In genomic region chr14:54475187-54475881, GRCh38 we compare ENCODE assay signal across 24 cellular contexts. TPM values are rescaled to one million over a fixed set of nuclear protein-coding genes. Genes with fewer than 3 reads are reported as not detected.
A peak's percentile ranks its signal among the peaks of the same experiment; 100 is the strongest.
DNase-seq lines count a peak whose midpoint lies in the region; TF ChIP-seq lines count a peak whose summit lies in the region.
"Had no signal": no experiment of that assay in that cellular context is flagged by ENCODE, and none has a peak within 500 bp of the region (broad histone marks: within the 10 kb centered on the region; RNA-seq: fewer than 3 reads in every experiment).

No MANE protein-coding gene starts in this region.

- H3K4me1 ChIP-seq in rectal smooth muscle tissue (ENCODE audit: control insufficient read depth, insufficient read depth, low read length) = no peaks in the 10 kb centered on the region

- H3K4me1 Mint-ChIP-seq in endothelial cell (ENCODE audit: unreplicated experiment) (peaks cover 3% of the 10 kb centered on the region), immature natural killer cell (no peaks in the 10 kb centered on the region)
- H3K4me1 Mint-ChIP-seq: nephron progenitor cell had no signal

- DNase-seq in DMS53 (lab: John Stamatoyannopoulos, UW) (peak; percentile 12), DMS53 treated with DMSO at 0.1 percent for 48 hours (lab: John Stamatoyannopoulos, UW; ENCODE audit: unreplicated experiment) (no peak), M059J (ENCODE audit: low read depth) (peak; percentile 11), endothelial cell (ENCODE audit: low spot score) (no peak), immature natural killer cell (no peak), HPDE6-E6E7 (ENCODE audit: extremely low spot score) (no peak), NCI-H510A (lab: John Stamatoyannopoulos, UW) (no peak)
- DNase-seq: 8988T; activated CD4-positive, CD25-positive, alpha-beta regulatory T cell; activated CD8-positive, alpha-beta memory T cell treated with anti-CD3 and anti-CD28 coated beads for 24 hours; DMS153; effector memory CD8-positive, alpha-beta T cell; hypothalamus; NCI-H1092; NCI-H2107; NCI-H524 treated with DMSO at 0.1 percent for 48 hours; nephron progenitor cell; psoas muscle; Right ventricle myocardium superior had no signal

- H3K27ac Mint-ChIP-seq in endothelial cell (ENCODE audit: unreplicated experiment) = peak overlapping the region; percentile 38
- H3K27ac Mint-ChIP-seq in immature natural killer cell = no peak overlapping the region
- H3K27ac Mint-ChIP-seq: activated T-helper 1 cell treated with anti-CD3 and anti-CD28 coated beads, Interleukin-12 subunit alpha, Interleukin-12 subunit beta, Interleukin-2, Interleukin-4 antibody, amounts not matched to agents 30 ng/mL and 10 ng/mL and 1 ng/mL, durations not matched to agents 14 hours and 24 hours and 36 hours; effector memory CD8-positive, alpha-beta T cell; IgD-negative memory B cell; nephron progenitor cell had no signal

- no peak for TF ChIP-seq CTCF in endothelial cell (IDR thresholded peaks at IDR 0.05; ENCODE audit: unreplicated experiment)

- H3K27ac ChIP-seq in rectal smooth muscle tissue (ENCODE audit: low read depth, low read length) = peak overlapping the region; percentile 19
- H3K27ac ChIP-seq: BLaER1 treated with 17β-estradiol and CSF1 and Interleukin-3, amounts not matched to agents 10 nM and 100 nM; cardiac muscle cell; psoas muscle had no signal

- no peaks in the 10 kb centered on the region for H3K9me3 Mint-ChIP-seq in endothelial cell (ENCODE audit: unreplicated experiment)
- no peaks in the 10 kb centered on the region for H3K9me3 Mint-ChIP-seq in immature natural killer cell
- H3K9me3 Mint-ChIP-seq: activated T-helper 1 cell treated with anti-CD3 and anti-CD28 coated beads, Interleukin-12 subunit alpha, Interleukin-12 subunit beta, Interleukin-2, Interleukin-4 antibody, amounts not matched to agents 30 ng/mL and 10 ng/mL and 1 ng/mL, durations not matched to agents 14 hours and 24 hours and 36 hours; effector memory CD8-positive, alpha-beta T cell; IgD-negative memory B cell; nephron progenitor cell had no signal

- no peak overlapping the region for H3K4me3 ChIP-seq in rectal smooth muscle tissue (ENCODE audit: low read length)
- H3K4me3 ChIP-seq: BLaER1 treated with 17β-estradiol and CSF1 and Interleukin-3, amounts not matched to agents 10 nM and 100 nM; cardiac muscle cell; psoas muscle had no signal

- H3K27me3 Mint-ChIP-seq in endothelial cell (ENCODE audit: unreplicated experiment) (no peaks in the 10 kb centered on the region), immature natural killer cell (ENCODE audit: low read depth in 3 of 3) (peaks cover 0 to 3% (median 0%) of the 10 kb centered on the region in 3 donors)
- H3K27me3 Mint-ChIP-seq: effector memory CD8-positive, alpha-beta T cell; IgD-negative memory B cell had no signal

- H3K27me3 ChIP-seq in rectal smooth muscle tissue (ENCODE audit: control insufficient read depth, insufficient read depth, low read length) = no peaks in the 10 kb centered on the region
- H3K27me3 ChIP-seq: BLaER1 treated with 17β-estradiol and CSF1 and Interleukin-3, amounts not matched to agents 10 nM and 100 nM; cardiac muscle cell had no signal

- no peak overlapping the region for H3K9ac ChIP-seq in rectal smooth muscle tissue (ENCODE audit: low read length)
- H3K9ac ChIP-seq: BLaER1 treated with 17β-estradiol and CSF1 and Interleukin-3, amounts not matched to agents 10 nM and 100 nM had no signal

- peaks cover 10% of the 10 kb centered on the region for H3K36me3 Mint-ChIP-seq in endothelial cell (ENCODE audit: low read depth, unreplicated experiment)
- H3K36me3 Mint-ChIP-seq in immature natural killer cell = peaks cover 3 to 24% (median 13%) of the 10 kb centered on the region in 3 donors

- H3K4me3 Mint-ChIP-seq in endothelial cell (ENCODE audit: unreplicated experiment) (no peak overlapping the region), immature natural killer cell (no peak overlapping the region)
- H3K4me3 Mint-ChIP-seq: activated T-helper 1 cell treated with anti-CD3 and anti-CD28 coated beads, Interleukin-12 subunit alpha, Interleukin-12 subunit beta, Interleukin-2, Interleukin-4 antibody, amounts not matched to agents 30 ng/mL and 10 ng/mL and 1 ng/mL, durations not matched to agents 14 hours and 24 hours and 36 hours; effector memory CD8-positive, alpha-beta T cell; IgD-negative memory B cell; nephron progenitor cell had no signal

- H3K36me3 ChIP-seq in rectal smooth muscle tissue (ENCODE audit: control insufficient read depth, insufficient read depth, low read length) = peaks cover 5% of the 10 kb centered on the region

RNA-seq across cellular contexts. Expression of gene GMFB, which starts 13.4 kb away (rescaled TPM):
- 53.0 and 63.3 TPM in 2 replicates for total RNA-seq in M059J (2014; rRNA removed; shearing (Covaris generic))
- total RNA-seq in endothelial cell (ENCODE audit: unreplicated experiment) = 86.2 TPM
- 10 to 100 TPM; 17.9 to 29.1 (median 28.0) TPM for polyA plus RNA-seq in immature natural killer cell

RNA-seq across cellular contexts. Expression of gene CNIH1, which starts 34.2 kb away (rescaled TPM):
- 207 and 427 TPM in 2 replicates for total RNA-seq in M059J (2014; rRNA removed; shearing (Covaris generic))
- total RNA-seq in endothelial cell (ENCODE audit: unreplicated experiment) = 87.8 TPM
- polyA plus RNA-seq in immature natural killer cell = 100 to 1,000 TPM in 1 of 3 donors, 10 to 100 TPM in 2; 59.7 to 101 (median 61.8) TPM

RNA-seq across cellular contexts. Expression of gene CGRRF1, which starts 34.4 kb away (rescaled TPM):
- 13.0 and 13.9 TPM in 2 replicates for total RNA-seq in M059J (2014; rRNA removed; shearing (Covaris generic))
- 31.1 TPM for total RNA-seq in endothelial cell (ENCODE audit: unreplicated experiment)
- 10 to 100 TPM; 22.4 to 36.0 (median 27.5) TPM for polyA plus RNA-seq in immature natural killer cell

Comparison
In these comparisons a context has a peak if more than half of its experiments do, and no peak if none do; other contexts are left out.
1. DNase-seq: peak in DMS53 (single experiment) and M059J (single experiment); none in DMS53 treated with DMSO at 0.1 percent for 48 hours (single experiment), endothelial cell (single experiment), immature natural killer cell (0 of 3), HPDE6-E6E7 (single experiment) and NCI-H510A (single experiment).